7 cellular contexts compared by ENCODE assay signal in the genomic region with DNA sequence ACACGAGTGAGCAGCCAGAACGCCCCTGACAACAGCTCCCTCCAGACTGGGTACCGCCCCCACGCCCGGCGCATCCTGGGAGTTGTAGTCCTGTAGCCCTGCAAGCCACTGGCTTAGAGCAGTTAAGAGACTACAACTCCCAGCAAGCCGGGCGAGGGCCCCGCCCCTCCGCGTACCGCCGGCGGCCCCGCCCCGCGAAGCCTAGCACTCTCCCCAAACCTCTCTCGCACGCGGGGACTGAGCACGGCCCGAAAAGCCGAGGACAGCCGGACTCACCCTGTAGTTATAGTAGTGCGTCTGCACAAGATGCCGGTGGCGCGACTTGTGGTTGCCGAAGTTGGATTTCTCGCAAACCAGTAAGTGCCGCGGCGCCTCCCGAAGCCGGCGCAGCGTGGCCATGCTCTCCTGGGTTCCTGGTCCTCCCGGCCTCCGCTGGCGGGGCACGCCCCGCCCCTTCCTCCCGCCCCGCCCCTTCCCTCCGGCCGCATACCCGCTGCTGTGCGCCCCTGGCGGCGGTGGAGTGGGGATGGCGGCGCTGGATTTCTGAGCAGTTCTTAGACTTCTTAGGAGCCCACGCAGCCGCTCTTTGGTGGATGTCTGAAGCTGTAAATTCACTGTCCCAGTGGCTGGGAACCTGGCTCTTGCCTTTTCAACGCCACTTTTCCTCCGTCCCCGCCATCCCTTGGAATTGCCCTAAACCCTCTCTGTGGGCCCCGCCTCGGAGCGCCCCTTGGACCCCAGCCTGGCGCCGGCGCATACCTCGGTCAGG.
DNase-seq lines count a peak whose midpoint lies in the region; ATAC-seq and TF ChIP-seq lines count a peak whose summit lies in the region.

A gene with protein sequence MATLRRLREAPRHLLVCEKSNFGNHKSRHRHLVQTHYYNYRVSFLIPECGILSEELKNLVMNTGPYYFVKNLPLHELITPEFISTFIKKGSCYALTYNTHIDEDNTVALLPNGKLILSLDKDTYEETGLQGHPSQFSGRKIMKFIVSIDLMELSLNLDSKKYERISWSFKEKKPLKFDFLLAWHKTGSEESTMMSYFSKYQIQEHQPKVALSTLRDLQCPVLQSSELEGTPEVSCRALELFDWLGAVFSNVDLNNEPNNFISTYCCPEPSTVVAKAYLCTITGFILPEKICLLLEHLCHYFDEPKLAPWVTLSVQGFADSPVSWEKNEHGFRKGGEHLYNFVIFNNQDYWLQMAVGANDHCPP (minus strand): TSS at position 434 of the 769 bp plus-strand sequence. CDS start 35 bp downstream, at position 399.

- H3K4me3 ChIP-seq in retinal pigment epithelial cell (ENCODE audit: low read length) = peak within 1 kb of the TSS; percentile 79

- peak; percentile 77 for TF ChIP-seq CTCF in retinal pigment epithelial cell (conservative IDR thresholded peaks at IDR 0.05; ENCODE audit: low read depth, low read length)

- DNase-seq in NCI-H1930 (lab: John Stamatoyannopoulos, UW) (peak; percentile 90 to 94), T-helper 9 cell (peak; percentile 99), astrocyte of the hippocampus (ENCODE audit: low read depth, low spot score) (peak; percentile 99), hippocampal formation (lab: John Stamatoyannopoulos, UW) (peak; percentile 95 to 98), retinal pigment epithelial cell (ENCODE audit: low read depth) (peak; percentile 86)

- TF ChIP-seq POLR2A in GM18505 (IDR thresholded peaks at IDR 0.05; ENCODE audit: borderline replicate concordance, extremely low read depth, insufficient read depth, insufficient read length) = peak; percentile 63

- peak; percentile 90 for ATAC-seq in GM18505 (IDR thresholded peaks at IDR 0.05; ENCODE audit: unreplicated experiment)
- peak; percentile 96 for ATAC-seq in HG02973 (IDR thresholded peaks at IDR 0.05; ENCODE audit: unreplicated experiment)

Comparison
In these comparisons a context has a peak if more than half of its experiments do, and no peak if none do; other contexts are left out.
1. Peak in every context shown above with its lines: DNase-seq, ATAC-seq and H3K4me3 ChIP-seq.